ENCODE assay signal across 7 cellular contexts in genomic region chr19:6739884-6740588, GRCh38. TPM values are rescaled to one million over a fixed set of nuclear protein-coding genes. Genes with fewer than 3 reads are reported as not detected.
DNase-seq lines count a peak whose midpoint lies in the region; ATAC-seq and TF ChIP-seq lines count a peak whose summit lies in the region.
"Had no signal": no experiment of that assay in that cellular context is flagged by ENCODE, and none has a peak within 500 bp of the region (broad histone marks: within the 10 kb centered on the region; RNA-seq: fewer than 3 reads in every experiment).

No MANE protein-coding gene starts in this region.

- peaks cover 39% of the 10 kb centered on the region for H3K4me1 Mint-ChIP-seq in activated naive CD8-positive, alpha-beta T cell treated with anti-CD3 and anti-CD28 coated beads for 36 hours
- H3K4me1 Mint-ChIP-seq in mesothelial cell of epicardium = peaks cover 68% of the 10 kb centered on the region

- dilution Hi-C loops in IMR-90 (cut with HindIII; ENCODE audit: low sequenced_read_pairs, unreplicated experiment) = no loop called here

- H2AK9ac ChIP-seq in IMR-90 (replicated peaks; ENCODE audit: low read depth, low read length, poor library complexity) = peak overlapping the region; percentile 99

- TF ChIP-seq CTCF in IMR-90 (conservative IDR thresholded peaks at IDR 0.05; ENCODE audit: low read depth, low read length) (no peak), mesothelial cell of epicardium (IDR thresholded peaks at IDR 0.05; ENCODE audit: unreplicated experiment) (no peak)

- in situ Hi-C loops in IMR-90 (cut with MboI; ENCODE audit: low sequenced_read_pairs) = loop anchor here (10.0 kb wide), 2 partner anchors 125 to 225 kb away; no protein-coding TSS in a partner anchor

- no peak overlapping the region for H2BK120ac ChIP-seq in IMR-90 (ENCODE audit: low read depth, low read length)

- H3K56ac ChIP-seq in IMR-90 (ENCODE audit: extremely low read depth, insufficient read depth, low read length) = peak overlapping the region; percentile 71; the same call in 1 of the 2 replicates

- peaks cover 13% of the 10 kb centered on the region for H3K36me3 ChIP-seq in IMR-90 (ENCODE audit: control insufficient read depth, insufficient read depth, low read length)

- no peak for ATAC-seq in IMR-90 (ENCODE audit: low read depth)
- no peak for ATAC-seq in GM19035 (IDR thresholded peaks at IDR 0.05; ENCODE audit: unreplicated experiment)
- ATAC-seq in GM21576 (IDR thresholded peaks at IDR 0.05; ENCODE audit: unreplicated experiment) = no peak
- no peak for ATAC-seq in GM19397 (IDR thresholded peaks at IDR 0.05; ENCODE audit: unreplicated experiment)

- DNase-seq in IMR-90 (no peak), mesothelial cell of epicardium (ENCODE audit: low spot score in 2 of 2, unreplicated experiment in 2 of 2) (no peak)
- DNase-seq in activated naive CD8-positive, alpha-beta T cell treated with anti-CD3 and anti-CD28 coated beads for 36 hours = peak; percentile 44

- no peaks in the 10 kb centered on the region for H3K9me3 ChIP-seq in IMR-90 (ENCODE audit: control insufficient read depth, insufficient read depth, low read length)

- H3K4me1 ChIP-seq in IMR-90 (ENCODE audit: control insufficient read depth, insufficient read depth, low read length) = peaks cover 34% of the 10 kb centered on the region

- intact Hi-C loops in IMR-90 (cut with micrococcal nuclease) = loop anchor here (5.0 to 10.0 kb wide), 3 partner anchors 208 to 613 kb away; partner anchors contain the start of genes TNFSF9 and ZNF557

- H3K4me2 ChIP-seq in IMR-90 (ENCODE audit: low read depth, low read length) = peak overlapping the region; percentile 89

- H2BK20ac ChIP-seq in IMR-90 (ENCODE audit: low read depth, low read length) = no peak overlapping the region

- peak overlapping the region; percentile 19; the same call in 1 of the 2 replicates for H3K18ac ChIP-seq in IMR-90 (ENCODE audit: low read depth, low read length)

- no peaks in the 10 kb centered on the region for H3K27me3 ChIP-seq in IMR-90 (ENCODE audit: control insufficient read depth, insufficient read depth, low read length)

- WGBS in IMR-90 (ENCODE audit: extremely low coverage in 2 of 2, insufficient read length in 1 of 2), 2 experiments = no CpG with 5 or more reads among the region's 34 CpGs

- H3K4me3 ChIP-seq in IMR-90 (ENCODE audit: insufficient read depth, low read depth, low read length) = peak overlapping the region; percentile 93

- H3K9ac ChIP-seq in IMR-90 (ENCODE audit: low read depth, low read length) = peak overlapping the region; percentile 82

- no peaks in the 10 kb centered on the region for H3K27me3 Mint-ChIP-seq in activated naive CD8-positive, alpha-beta T cell treated with anti-CD3 and anti-CD28 coated beads for 36 hours
- H3K27me3 Mint-ChIP-seq in mesothelial cell of epicardium (ENCODE audit: low read depth) = no peaks in the 10 kb centered on the region

- H3K23ac ChIP-seq in IMR-90 (ENCODE audit: low read depth, low read length) = peak overlapping the region; percentile 86; the same call in 1 of the 2 replicates

- peaks cover 7% of the 10 kb centered on the region; the same call in 1 of the 2 replicates for H3K9me1 ChIP-seq in IMR-90 (ENCODE audit: insufficient read depth, low read length)

- TF ChIP-seq RAD21 in IMR-90 (IDR thresholded peaks at IDR 0.05; ENCODE audit: low read length) = no peak

- H4K5ac ChIP-seq in IMR-90 (ENCODE audit: low read depth, low read length) = peak overlapping the region; percentile 13; the same call in 1 of the 2 replicates

- peak overlapping the region; percentile 43; the same call in 1 of the 2 replicates for H3K14ac ChIP-seq in IMR-90 (replicated peaks; ENCODE audit: low read depth, low read length)

- H3K27ac Mint-ChIP-seq in activated naive CD8-positive, alpha-beta T cell treated with anti-CD3 and anti-CD28 coated beads for 36 hours = peak overlapping the region; percentile 71
- H3K27ac Mint-ChIP-seq in mesothelial cell of epicardium = peak overlapping the region; percentile 76

- H2BK5ac ChIP-seq in IMR-90 (ENCODE audit: low read depth, low read length, poor library complexity, severe bottlenecking) = peak overlapping the region; percentile 71

- H4K20me1 ChIP-seq in IMR-90 (ENCODE audit: insufficient read depth, low read length) = 0 out of 2 replicates have a peak, but pooled peaks cover 4% of the 10 kb centered on the region

- H3K4me3 Mint-ChIP-seq in activated naive CD8-positive, alpha-beta T cell treated with anti-CD3 and anti-CD28 coated beads for 36 hours = peak overlapping the region; percentile 89
- H3K4me3 Mint-ChIP-seq in mesothelial cell of epicardium = peak overlapping the region; percentile 81

- no peak for TF ChIP-seq POLR2A in IMR-90 (IDR thresholded peaks at IDR 0.05; ENCODE audit: low read depth, low read length)

- H3K4ac ChIP-seq in IMR-90 (ENCODE audit: low read depth, low read length) = peak overlapping the region; percentile 66

- H4K91ac ChIP-seq in IMR-90 (ENCODE audit: insufficient read depth, low read depth, low read length) = peak overlapping the region; percentile 52

- H2BK15ac ChIP-seq in IMR-90 (ENCODE audit: low read depth, low read length) = 0 out of 3 replicates have a peak overlapping the region, but pooled peaks have one; percentile 10

- BruUV-seq in IMR-90 (replicated peaks; lab: Mats Ljungman, UMichigan) = no TSS peak

- H3K9me3 Mint-ChIP-seq in activated naive CD8-positive, alpha-beta T cell treated with anti-CD3 and anti-CD28 coated beads for 36 hours = no peaks in the 10 kb centered on the region
- no peaks in the 10 kb centered on the region for H3K9me3 Mint-ChIP-seq in mesothelial cell of epicardium

- peak overlapping the region in 1 of 2 experiments; percentile 71; a peak in 2 of 4 replicates for H4K8ac ChIP-seq in IMR-90 (ENCODE audit: low read depth in 2 of 2, low read length in 2 of 2)

- POLR2A ChIA-PET in IMR-90 (lab: Charles Lee; ENCODE audit: unreplicated experiment) = no interaction called here

- H3K79me1 ChIP-seq in IMR-90 (ENCODE audit: low read depth in 1 of 2, low read length in 2 of 2) = peaks cover 3 to 61% of the 10 kb centered on the region in 2 experiments

- H3K36me3 Mint-ChIP-seq in activated naive CD8-positive, alpha-beta T cell treated with anti-CD3 and anti-CD28 coated beads for 36 hours = peaks cover 18% of the 10 kb centered on the region
- peaks cover 11% of the 10 kb centered on the region for H3K36me3 Mint-ChIP-seq in mesothelial cell of epicardium

- H3K27ac ChIP-seq in IMR-90 (ENCODE audit: insufficient read depth, low read length) = peak overlapping the region; percentile 87

- H2AK5ac ChIP-seq in IMR-90 (ENCODE audit: low read depth, low read length) = peak overlapping the region; percentile 62

- peak overlapping the region; percentile 90 for H2AFZ ChIP-seq in IMR-90 (replicated peaks; ENCODE audit: low read length, poor library complexity)

- CTCF ChIA-PET in IMR-90 (lab: Yijun Ruan, JAX) = no interaction called here

TF ChIP-seq in IMR-90, 13 proteins besides CTCF, POLR2A, EP300 and RAD21:
- TF ChIP-seq ELK1 (IDR thresholded peaks at IDR 0.05; ENCODE audit: borderline replicate concordance, low read depth, low read length) (no peak), FOS (IDR thresholded peaks at IDR 0.05; ENCODE audit: low read depth, low read length) (no peak), MXI1 (IDR thresholded peaks at IDR 0.05; ENCODE audit: borderline replicate concordance, low read depth, low read length) (peak; percentile 48; the same call in 1 of the 2 replicates), CHD1 (IDR thresholded peaks at IDR 0.05; ENCODE audit: low read depth, low read length) (no peak)

RNA-seq across cellular contexts. Expression of gene TRIP10, which starts 0.6 kb away (rescaled TPM):
- total RNA-seq in IMR-90 (2012; rRNA removed) (32.8 and 39.1 TPM in 2 replicates), mesothelial cell of epicardium (67.5 to 73.2 TPM (median 69.5 TPM) in 3 replicates)
- 47.0 and 50.7 TPM in 2 replicates for polyA plus RNA-seq in IMR-90 (2012; rRNA removed)
- polyA plus RNA-seq in IMR-90 (2012; cell fraction: cytosol; rRNA removed) = 36.1 and 37.6 TPM in 2 replicates
- 167 and 251 TPM in 2 replicates for polyA plus RNA-seq in IMR-90 (2012; cell fraction: nucleus; rRNA removed; ENCODE audit: low replicate concordance)
- total RNA-seq in activated naive CD8-positive, alpha-beta T cell treated with anti-CD3 and anti-CD28 coated beads for 36 hours = 10 to 100 TPM; 29.8 to 31.3 TPM

RNA-seq across cellular contexts. Expression of gene GPR108, which starts 2.7 kb away (rescaled TPM):
- total RNA-seq in IMR-90 (2012; rRNA removed) (17.5 and 28.0 TPM in 2 replicates), mesothelial cell of epicardium (51.4 to 53.6 TPM (median 52.1 TPM) in 3 replicates)
- polyA plus RNA-seq in IMR-90 (2012; rRNA removed) = 38.9 and 44.2 TPM in 2 replicates
- polyA plus RNA-seq in IMR-90 (2012; cell fraction: cytosol; rRNA removed) = 31.9 and 52.0 TPM in 2 replicates
- 107 and 192 TPM in 2 replicates for polyA plus RNA-seq in IMR-90 (2012; cell fraction: nucleus; rRNA removed; ENCODE audit: low replicate concordance)
- total RNA-seq in activated naive CD8-positive, alpha-beta T cell treated with anti-CD3 and anti-CD28 coated beads for 36 hours = 10 to 100 TPM; 56.0 to 62.9 TPM

RNA-seq across cellular contexts. Expression of gene C3, which starts 19.6 kb away (rescaled TPM):
- total RNA-seq in IMR-90 (2012; rRNA removed) (0.28 TPM in 1 of 2 replicates, not detected in the other), mesothelial cell of epicardium (23.1 to 35.3 TPM (median 24.5 TPM) in 3 replicates)
- 0.36 and 0.53 TPM in 2 replicates for polyA plus RNA-seq in IMR-90 (2012; rRNA removed)
- polyA plus RNA-seq in IMR-90 (2012; cell fraction: cytosol; rRNA removed) = 0.08 and 0.47 TPM in 2 replicates
- 0.40 and 0.99 TPM in 2 replicates for polyA plus RNA-seq in IMR-90 (2012; cell fraction: nucleus; rRNA removed; ENCODE audit: low replicate concordance)
- total RNA-seq in activated naive CD8-positive, alpha-beta T cell treated with anti-CD3 and anti-CD28 coated beads for 36 hours = under 1 TPM; 0.22 to 0.64 TPM

RNA-seq across cellular contexts. Expression of gene SH2D3A, which starts 27.2 kb away (rescaled TPM):
- total RNA-seq in IMR-90 (2012; rRNA removed) (under 0.01 TPM in 1 of 2 replicates, not detected in the other), mesothelial cell of epicardium (13.3 to 13.9 TPM (median 13.4 TPM) in 3 replicates)
- 0.09 TPM in 2 replicates for polyA plus RNA-seq in IMR-90 (2012; rRNA removed)
- polyA plus RNA-seq in IMR-90 (2012; cell fraction: cytosol; rRNA removed) = 0.03 TPM in 1 of 2 replicates, not detected in the other
- 0.15 and 0.17 TPM in 2 replicates for polyA plus RNA-seq in IMR-90 (2012; cell fraction: nucleus; rRNA removed; ENCODE audit: low replicate concordance)
- 10 to 100 TPM; 25.7 to 26.1 TPM for total RNA-seq in activated naive CD8-positive, alpha-beta T cell treated with anti-CD3 and anti-CD28 coated beads for 36 hours

RNA-seq across cellular contexts. Expression of gene VAV1, which starts 32.5 kb away (rescaled TPM):
- not detected in 2 replicates for total RNA-seq in IMR-90 (2012; rRNA removed)
- not detected in 2 replicates for polyA plus RNA-seq in IMR-90 (2012; rRNA removed)
- not detected in 2 replicates for polyA plus RNA-seq in IMR-90 (2012; cell fraction: cytosol; rRNA removed)
- not detected in 2 replicates for polyA plus RNA-seq in IMR-90 (2012; cell fraction: nucleus; rRNA removed; ENCODE audit: low replicate concordance)
- 10 to 100 TPM; 65.2 to 65.7 TPM for total RNA-seq in activated naive CD8-positive, alpha-beta T cell treated with anti-CD3 and anti-CD28 coated beads for 36 hours
- not detected in 3 replicates for total RNA-seq in mesothelial cell of epicardium
- total RNA-seq: glomerular endothelial cell had no signal

Comparison
In these comparisons a context has a peak if more than half of its experiments do, and no peak if none do; other contexts are left out.
1. RNA of gene C3, which starts 19.6 kb away (total RNA-seq): 23.1 to 35.3 TPM in mesothelial cell of epicardium; 0.22 to 0.64 TPM in activated naive CD8-positive, alpha-beta T cell treated with anti-CD3 and anti-CD28 coated beads for 36 hours and 0.28 TPM in IMR-90; every median in the first group is over 10 times any median in the second.